9 cellular contexts compared by ENCODE assay signal in the genomic region with DNA sequence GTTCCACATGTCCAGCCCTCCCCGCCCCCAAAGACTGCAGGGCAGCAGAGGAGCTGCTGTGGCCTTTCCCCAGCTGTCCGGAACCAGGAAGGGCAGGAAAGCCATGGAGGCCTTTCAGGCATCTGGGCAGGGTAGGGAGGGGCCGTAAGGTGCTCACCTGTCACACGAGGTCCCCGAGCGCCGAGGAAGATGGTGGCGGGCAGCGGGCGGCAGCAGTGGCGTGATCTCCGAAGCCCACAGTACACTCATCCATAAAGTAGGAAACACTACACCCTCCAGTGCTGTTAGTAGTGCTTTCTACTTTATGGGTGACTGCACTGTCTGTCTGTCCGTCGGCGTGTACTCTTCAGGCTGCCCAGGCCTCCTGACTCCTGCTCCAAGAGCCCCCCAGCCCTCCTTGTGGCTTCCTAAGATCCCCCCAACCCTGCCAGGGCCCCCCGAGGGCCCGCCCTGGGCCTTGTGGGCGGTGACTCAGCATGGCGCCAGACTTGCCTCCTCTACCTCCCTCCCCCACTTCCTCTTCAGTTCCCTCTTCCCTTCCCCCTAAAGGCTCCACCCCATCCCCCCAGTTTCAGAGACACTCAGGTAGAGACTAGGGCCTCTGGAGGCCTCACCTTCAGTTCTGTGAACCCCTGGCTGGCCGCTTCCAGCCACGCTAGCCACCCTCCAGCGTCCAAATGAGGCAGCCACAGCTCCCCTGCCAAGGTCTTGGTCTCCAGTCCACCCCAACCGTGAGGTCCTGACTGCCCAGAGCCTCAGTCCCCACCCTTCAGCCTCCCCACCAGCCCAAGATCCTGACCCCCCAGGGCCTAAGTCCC. TPM values are rescaled to one million over a fixed set of nuclear protein-coding genes. Genes with fewer than 3 reads are reported as not detected.
A peak's percentile ranks its signal among the peaks of the same experiment; 100 is the strongest.
DNase-seq lines count a peak whose midpoint lies in the region; ATAC-seq and TF ChIP-seq lines count a peak whose summit lies in the region.
"Had no signal": no experiment of that assay in that cellular context is flagged by ENCODE, and none has a peak within 500 bp of the region (broad histone marks: within the 10 kb centered on the region; RNA-seq: fewer than 3 reads in every experiment).

No MANE protein-coding gene starts in this region.

- no peaks in the 10 kb centered on the region for H3K9me3 Mint-ChIP-seq in activated B cell treated with CpG ODN at 0.5 μM for 24 hours

- H3K36me3 ChIP-seq in duodenal mucosa (ENCODE audit: control insufficient read depth in 1 of 2, insufficient read depth in 2 of 2, low read length in 2 of 2) = peaks cover 5 to 6% of the 10 kb centered on the region in 2 donors
- no peaks in the 10 kb centered on the region for H3K36me3 ChIP-seq in prostate gland

- CTCF ChIA-PET in activated B cell treated with CpG ODN at 0.5 μM for 24 hours (lab: Charles Lee) = interaction anchor here (0.9 to 4.8 kb wide), 3 partner anchors 12 to 20 kb away, joined by 3 to 89 read pairs (median 9); no protein-coding TSS in a partner anchor

- H3K9me3 ChIP-seq in duodenal mucosa (ENCODE audit: control insufficient read depth in 1 of 2, low read length in 2 of 2) = no peaks in the 10 kb centered on the region
- no peaks in the 10 kb centered on the region for H3K9me3 ChIP-seq in prostate gland

- TF ChIP-seq POLR2A in GM15510 (IDR thresholded peaks at IDR 0.05; ENCODE audit: borderline replicate concordance, extremely low read depth, insufficient read length) (peak; percentile 54), prostate gland (IDR thresholded peaks at IDR 0.05) (no peak)

- peak overlapping the region; percentile 99 for H3K27ac Mint-ChIP-seq in activated B cell treated with CpG ODN at 0.5 μM for 24 hours

- H3K27me3 Mint-ChIP-seq in activated B cell treated with CpG ODN at 0.5 μM for 24 hours = no peaks in the 10 kb centered on the region

- intact Hi-C loops in activated B cell treated with CpG ODN at 0.5 μM for 24 hours (cut with micrococcal nuclease) = loop anchor here (5.0 to 10.0 kb wide), 3 partner anchors 324 to 824 kb away; partner anchors contain the start of genes PRR11, SKA2 and SRSF1
- intact Hi-C loops in prostate gland (cut with DNase I) = no loop called here

- POLR2A ChIA-PET in activated B cell treated with CpG ODN at 0.5 μM for 24 hours (lab: Charles Lee) = interaction anchor here (0.6 to 27.9 kb wide), 17 partner anchors 7 to 391 kb away, joined by 3 to 3007 read pairs (median 13); partner anchors contain the start of genes HSF5, RNF43, SUPT4H1 and TSPOAP1

- H3K4me3 ChIP-seq in duodenal mucosa (ENCODE audit: low read depth in 1 of 2, low read length in 2 of 2) = peak overlapping the region; percentile 65 to 79
- peak overlapping the region; percentile 12 to 26 for H3K4me3 ChIP-seq in prostate gland

- peak; percentile 58 for DNase-seq in activated B cell treated with CpG ODN at 0.5 μM for 24 hours
- no peak for DNase-seq in prostate gland (ENCODE audit: low spot score)
- no peak for DNase-seq in HT-29 (ENCODE audit: low spot score)
- no peak for DNase-seq in NCI-H526 treated with DMSO at 0.1 percent for 48 hours (lab: John Stamatoyannopoulos, UW)

- WGBS in prostate gland = 72% methylated on average over 22 of the region's 23 CpGs

- H3K36me3 Mint-ChIP-seq in activated B cell treated with CpG ODN at 0.5 μM for 24 hours (ENCODE audit: low read depth) = peaks cover 45% of the 10 kb centered on the region

- H3K4me1 ChIP-seq in duodenal mucosa (ENCODE audit: control insufficient read depth in 1 of 2, insufficient read depth in 2 of 2, low read length in 2 of 2) = peaks cover 18 to 34% of the 10 kb centered on the region in 2 donors
- H3K4me1 ChIP-seq in prostate gland (replicated peaks) = no peaks in the 10 kb centered on the region

- ATAC-seq in activated B cell treated with CpG ODN at 0.5 μM for 24 hours (ENCODE audit: low read depth) (peak; percentile 2), GM19463 (IDR thresholded peaks at IDR 0.05; ENCODE audit: unreplicated experiment) (no peak), HG03460 (IDR thresholded peaks at IDR 0.05; ENCODE audit: unreplicated experiment) (no peak)

- H3K27me3 ChIP-seq in duodenal mucosa (ENCODE audit: control insufficient read depth in 1 of 2, insufficient read depth in 2 of 2, low read length in 2 of 2) (no peaks in the 10 kb centered on the region), prostate gland (replicated peaks; ENCODE audit: insufficient read depth) (no peaks in the 10 kb centered on the region)

- TF ChIP-seq CTCF in activated B cell treated with CpG ODN at 0.5 μM for 24 hours (IDR thresholded peaks at IDR 0.05) (no peak), prostate gland (IDR thresholded peaks at IDR 0.05) (no peak)

- peak overlapping the region; percentile 74 to 76 for H3K9ac ChIP-seq in duodenal mucosa (ENCODE audit: low read depth in 1 of 2, low read length in 2 of 2)

- peaks cover 70% of the 10 kb centered on the region for H3K4me1 Mint-ChIP-seq in activated B cell treated with CpG ODN at 0.5 μM for 24 hours

- peak overlapping the region; percentile 100 for H3K4me3 Mint-ChIP-seq in activated B cell treated with CpG ODN at 0.5 μM for 24 hours

- peak overlapping the region; percentile 73 for H3K27ac ChIP-seq in duodenal mucosa (ENCODE audit: low read depth, low read length)
- H3K27ac ChIP-seq in prostate gland = no peak overlapping the region

RNA-seq across cellular contexts. Expression of gene TSPOAP1, which starts 2.6 kb away (rescaled TPM):
- 16.7 and 22.5 TPM in 2 replicates for total RNA-seq in activated B cell treated with CpG ODN at 0.5 μM for 24 hours
- total RNA-seq in prostate gland = 10 to 100 TPM; 22.7 to 26.5 TPM
- 0.86 and 2.4 TPM in 2 replicates for total RNA-seq in HT-29 (2014; rRNA removed; shearing (Covaris generic))

RNA-seq across cellular contexts. Expression of gene SUPT4H1, which starts 20.8 kb away (rescaled TPM):
- total RNA-seq in activated B cell treated with CpG ODN at 0.5 μM for 24 hours (90.2 and 100 TPM in 2 replicates), prostate gland (10 to 100 TPM; 44.8 to 70.0 TPM)
- 53.0 and 60.0 TPM in 2 replicates for total RNA-seq in HT-29 (2014; rRNA removed; shearing (Covaris generic))

RNA-seq across cellular contexts. Expression of gene MPO, which starts 50.5 kb away (rescaled TPM):
- total RNA-seq in activated B cell treated with CpG ODN at 0.5 μM for 24 hours (not detected in 2 replicates), prostate gland (under 1 TPM in 1 of 2 donors, not detected in 1; 0.57 TPM)
- not detected in 2 replicates for total RNA-seq in HT-29 (2014; rRNA removed; shearing (Covaris generic))
- total RNA-seq: fibroblast of lung had no signal
